11 cellular contexts compared by ENCODE assay signal in genomic region chr13:99258946-99259345, GRCh38. TPM values are rescaled to one million over a fixed set of nuclear protein-coding genes. Genes with fewer than 3 reads are reported as not detected.
DNase-seq lines count a peak whose midpoint lies in the region; ATAC-seq and FAIRE-seq lines count a peak whose summit lies in the region.
"Had no signal": no experiment of that assay in that cellular context is flagged by ENCODE, and none has a peak within 500 bp of the region (broad histone marks: within the 10 kb centered on the region; RNA-seq: fewer than 3 reads in every experiment).

No MANE protein-coding gene starts in this region.

- peaks cover 51% of the 10 kb centered on the region for H3K4me1 Mint-ChIP-seq in T-helper 17 cell

- peak overlapping the region; percentile 74 for H3K27ac ChIP-seq in BLaER1
- H3K27ac ChIP-seq: SK-N-MC had no signal

- peak overlapping the region; percentile 73 for H3K4me2 ChIP-seq in BLaER1

- peak overlapping the region; percentile 95 for H3K4me3 Mint-ChIP-seq in T-helper 17 cell

- H3K4me3 ChIP-seq in BLaER1 = peak overlapping the region; percentile 51; the same call in 1 of the 2 replicates
- H3K4me3 ChIP-seq: colonic mucosa, SK-N-MC had no signal

- peaks cover 100% of the 10 kb centered on the region for H3K4me1 ChIP-seq in BLaER1
- H3K4me1 ChIP-seq: colonic mucosa had no signal

- peak overlapping the region; percentile 97 for H3K27ac Mint-ChIP-seq in T-helper 17 cell

- DNase-seq in GM19239 (ENCODE audit: insufficient read length, low spot score) = peak; percentile 44
- DNase-seq in T-helper 17 cell = no peak
- no peak for DNase-seq in NCI-H1105 treated with DMSO at 0.1 percent for 48 hours (lab: John Stamatoyannopoulos, UW)
- DNase-seq in DMS153 treated with DMSO at 0.1 percent for 48 hours (lab: John Stamatoyannopoulos, UW; ENCODE audit: unreplicated experiment) = no peak
- DNase-seq in mesenteric fat pad (ENCODE audit: low spot score) = no peak
- DNase-seq in D341Med (ENCODE audit: low spot score) = no peak
- DNase-seq: colonic mucosa, left cardiac atrium had no signal

- H3K9ac ChIP-seq in BLaER1 = peak overlapping the region; percentile 71; the same call in 1 of the 2 replicates

- H4K20me1 ChIP-seq in BLaER1 = peaks cover 12% of the 10 kb centered on the region

- H3K36me3 Mint-ChIP-seq in T-helper 17 cell (ENCODE audit: low read depth) = peaks cover 12% of the 10 kb centered on the region

- peaks cover 33% of the 10 kb centered on the region for H3K36me3 ChIP-seq in BLaER1
- H3K36me3 ChIP-seq: colonic mucosa had no signal

- H3K9me3 ChIP-seq in BLaER1 (no peaks in the 10 kb centered on the region), T-helper 17 cell (ENCODE audit: control insufficient read depth, low read length, poor library complexity, severe bottlenecking) (no peaks in the 10 kb centered on the region)
- H3K9me3 ChIP-seq: colonic mucosa had no signal

- H3K27me3 Mint-ChIP-seq in T-helper 17 cell = no peaks in the 10 kb centered on the region

- peak; percentile 40 for ATAC-seq in HG03097 (IDR thresholded peaks at IDR 0.05; ENCODE audit: low FRiP score, unreplicated experiment)
- ATAC-seq in T-helper 17 cell = peak; percentile 63

- H3K27me3 ChIP-seq in BLaER1 = no peaks in the 10 kb centered on the region
- H3K27me3 ChIP-seq: colonic mucosa had no signal

- peak; percentile 92 for FAIRE-seq in GM19239 (lab: Jason Lieb, UNC)

RNA-seq across cellular contexts. Expression of gene GPR18, which starts 0.8 kb away (rescaled TPM):
- 10 to 100 TPM; 10.1 to 13.6 TPM for total RNA-seq in T-helper 17 cell
- not detected for total RNA-seq in mesenteric fat pad
- total RNA-seq: left cardiac atrium had no signal

RNA-seq across cellular contexts. Expression of gene GPR183, which starts 48.3 kb away (rescaled TPM):
- total RNA-seq in T-helper 17 cell (100 to 1,000 TPM; 249 to 322 TPM), mesenteric fat pad (32.6 TPM)

RNA-seq across cellular contexts. Expression of gene UBAC2, which starts 58.3 kb away (rescaled TPM):
- total RNA-seq in T-helper 17 cell (10 to 100 TPM; 74.2 to 75.3 TPM), mesenteric fat pad (49.3 TPM)
